In the genomic region with DNA sequence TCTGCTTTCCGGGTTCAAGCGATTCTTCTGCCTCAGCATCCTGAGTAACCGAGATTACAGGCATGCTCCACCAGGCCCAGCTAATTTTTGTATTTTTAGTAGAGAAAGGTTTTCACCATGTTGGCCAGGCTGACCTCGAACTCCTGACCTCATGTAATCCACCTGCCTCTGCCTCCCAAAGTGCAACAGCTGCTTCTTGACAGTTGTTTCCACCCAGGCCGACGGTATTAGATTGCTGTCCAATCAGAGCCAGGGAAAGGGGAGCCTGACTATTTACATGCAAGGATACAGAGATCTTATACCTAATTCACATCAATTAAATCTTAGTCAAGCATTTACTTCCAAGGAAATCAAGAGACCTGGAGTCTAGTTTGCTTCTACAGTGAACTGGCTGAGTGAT, we compare ENCODE assay signal across 23 cellular contexts.
"Had no signal": no experiment of that assay in that cellular context is flagged by ENCODE, and none has a peak within 500 bp of the region (broad histone marks: within the 10 kb centered on the region; RNA-seq: fewer than 3 reads in every experiment).

No MANE protein-coding gene starts in this region.

- H3K27ac ChIP-seq: left ventricle myocardium inferior, pancreas, prostate gland, right lobe of liver, spleen, suprapubic skin, thoracic aorta, tibial artery, upper lobe of right lung had no signal

- H3K9me3 ChIP-seq: left ventricle myocardium inferior, pancreas, prostate gland, right lobe of liver, spleen, suprapubic skin, thoracic aorta, tibial artery, upper lobe of right lung had no signal

- H3K4me3 ChIP-seq: left ventricle myocardium inferior, lung, pancreas, prostate gland, right lobe of liver, spleen, suprapubic skin, thoracic aorta, tibial artery, upper lobe of right lung had no signal

- DNase-seq: hypothalamus; immature natural killer cell; kidney; left colon; left ventricle myocardium inferior; mesendoderm; naive thymus-derived CD8-positive, alpha-beta T cell; nucleus accumbens; pancreas; posterior cingulate gyrus; right lobe of liver; small intestine; spleen; stimulated activated CD4-positive, alpha-beta T cell treated with anti-CD3 and anti-CD28 coated beads, Interleukin-4, amount 100 ng/mL, for 24 hours; stimulated activated naive CD4-positive, alpha-beta T cell; tibial artery; trophoblast cell; upper lobe of right lung had no signal

- H3K27me3 ChIP-seq: pancreas, right lobe of liver, spleen, suprapubic skin, tibial artery, upper lobe of right lung had no signal

- H3K4me1 ChIP-seq: left ventricle myocardium inferior, pancreas, prostate gland, right lobe of liver, suprapubic skin, tibial artery, upper lobe of right lung had no signal

- ATAC-seq: left colon; naive thymus-derived CD8-positive, alpha-beta T cell; pancreas; right lobe of liver; stimulated activated effector memory CD8-positive, alpha-beta T cell treated with anti-CD3 and anti-CD28 coated beads, Interleukin-12 subunit alpha, Interleukin-12 subunit beta, amount 100 ng/mL, for 72 hours; upper lobe of right lung had no signal
